15 cellular contexts compared by ENCODE assay signal in genomic region chr9:134540441-134541372, GRCh38.
A peak's percentile ranks its signal among the peaks of the same experiment; 100 is the strongest.
DNase-seq lines count a peak whose midpoint lies in the region; ATAC-seq and TF ChIP-seq lines count a peak whose summit lies in the region.
"Had no signal": no experiment of that assay in that cellular context is flagged by ENCODE, and none has a peak within 500 bp of the region (broad histone marks: within the 10 kb centered on the region; RNA-seq: fewer than 3 reads in every experiment).

No MANE protein-coding gene starts in this region.

- H3K4me1 ChIP-seq in lower lobe of right lung (no peaks in the 10 kb centered on the region), trophoblast cell (ENCODE audit: control insufficient read depth in 1 of 2, insufficient read depth in 2 of 2, low read length in 2 of 2) (peaks cover 31 to 37% of the 10 kb centered on the region in 2 experiments)
- H3K4me1 ChIP-seq: HAP-1 had no signal

- peak overlapping the region; percentile 7 for H4K91ac ChIP-seq in trophoblast cell (ENCODE audit: low read depth, low read length)

- no peaks in the 10 kb centered on the region for H3K79me2 ChIP-seq in trophoblast cell (ENCODE audit: control insufficient read depth, insufficient read depth, low read length, poor library complexity)

- H3K23ac ChIP-seq in trophoblast cell (ENCODE audit: low read length): no peak overlapping the region

- H2BK120ac ChIP-seq in trophoblast cell (ENCODE audit: insufficient read depth, low read length, poor library complexity): peak overlapping the region; percentile 42

- peak overlapping the region; percentile 16 for H2BK12ac ChIP-seq in trophoblast cell (ENCODE audit: low read length)

- H2AK5ac ChIP-seq in trophoblast cell (ENCODE audit: low read length): peak overlapping the region; percentile 7

- no CpG with 5 or more reads among the region's 26 CpGs for WGBS in trophoblast cell (ENCODE audit: extremely low coverage, insufficient coverage, insufficient read length)
- 78 to 84% methylated on average over 26 of the region's 26 CpGs for WGBS in lower leg skin, 2 donors

- no peak overlapping the region for H2AFZ ChIP-seq in trophoblast cell (ENCODE audit: insufficient read depth, low read length, poor library complexity)

- no peak overlapping the region for H3K4me2 ChIP-seq in trophoblast cell (ENCODE audit: low read length)
- H3K4me2 ChIP-seq: A549 had no signal

- no peak overlapping the region for H3K27ac ChIP-seq in lower lobe of right lung
- H3K27ac ChIP-seq in trophoblast cell (ENCODE audit: low read depth, low read length): no peak overlapping the region
- H3K27ac ChIP-seq: A549, C4-2B had no signal

- H3K14ac ChIP-seq in trophoblast cell (ENCODE audit: low read length): no peak overlapping the region

- peak; percentile 58 for DNase-seq in natural killer cell treated with Interleukin-12 subunit alpha and Interleukin-12 subunit beta and Interleukin-15 and Interleukin-18, amount 100 ng/mL, for 72 hours (ENCODE audit: low spot score)
- DNase-seq in natural killer cell: no peak
- peak; percentile 28 for DNase-seq in lower lobe of right lung
- no peak for DNase-seq in trophoblast cell
- DNase-seq in NCI-H510A (lab: John Stamatoyannopoulos, UW): no peak
- no peak for DNase-seq in SHP77 treated with DMSO at 0.1 percent for 48 hours (lab: John Stamatoyannopoulos, UW)
- no peak for DNase-seq in lower leg skin (ENCODE audit: low spot score in 2 of 2)
- DNase-seq: BE2C; CD4-positive, alpha-beta memory T cell; DMS79; GOT3 had no signal

- H3K27me3 ChIP-seq in lower lobe of right lung (ENCODE audit: low read depth) (peaks cover 3% of the 10 kb centered on the region), trophoblast cell (ENCODE audit: insufficient read depth, low read length) (no peaks in the 10 kb centered on the region)
- H3K27me3 ChIP-seq: BE2C had no signal

- H3K27ac Mint-ChIP-seq in natural killer cell treated with Interleukin-12 subunit alpha and Interleukin-12 subunit beta and Interleukin-15 and Interleukin-18, amount 100 ng/mL, for 72 hours: no peak overlapping the region
- no peak overlapping the region for H3K27ac Mint-ChIP-seq in natural killer cell
- H3K27ac Mint-ChIP-seq: CD4-positive, alpha-beta memory T cell had no signal

- no peak overlapping the region for H4K12ac ChIP-seq in trophoblast cell (ENCODE audit: low read depth, low read length)

- TF ChIP-seq POLR2A in lower leg skin (IDR thresholded peaks at IDR 0.05): no peak

- peaks cover 34% of the 10 kb centered on the region for H3K79me1 ChIP-seq in trophoblast cell (ENCODE audit: low read length)

- no peaks in the 10 kb centered on the region for H3K36me3 Mint-ChIP-seq in natural killer cell treated with Interleukin-12 subunit alpha and Interleukin-12 subunit beta and Interleukin-15 and Interleukin-18, amount 100 ng/mL, for 72 hours
- no peaks in the 10 kb centered on the region for H3K36me3 Mint-ChIP-seq in natural killer cell
- H3K36me3 Mint-ChIP-seq: CD4-positive, alpha-beta memory T cell had no signal

- no peak overlapping the region for H2BK5ac ChIP-seq in trophoblast cell (ENCODE audit: low read depth, low read length, poor library complexity)

- H3K4me3 ChIP-seq in lower lobe of right lung (no peak overlapping the region), trophoblast cell (ENCODE audit: low read depth, low read length) (no peak overlapping the region), lower leg skin (ENCODE audit: low read depth, poor library complexity, severe bottlenecking) (no peak overlapping the region)
- H3K4me3 ChIP-seq: A549, HAP-1 had no signal

- ATAC-seq in natural killer cell treated with Interleukin-12 subunit alpha and Interleukin-12 subunit beta and Interleukin-15 and Interleukin-18, amount 100 ng/mL, for 72 hours: no peak
- no peak for ATAC-seq in natural killer cell
- ATAC-seq in lower lobe of right lung: no peak
- ATAC-seq: A549, HepG2 had no signal

- no peak overlapping the region for H3K4me3 Mint-ChIP-seq in natural killer cell treated with Interleukin-12 subunit alpha and Interleukin-12 subunit beta and Interleukin-15 and Interleukin-18, amount 100 ng/mL, for 72 hours
- no peak overlapping the region for H3K4me3 Mint-ChIP-seq in natural killer cell
- H3K4me3 Mint-ChIP-seq: CD4-positive, alpha-beta memory T cell had no signal

- no peaks in the 10 kb centered on the region for H3K9me3 Mint-ChIP-seq in natural killer cell treated with Interleukin-12 subunit alpha and Interleukin-12 subunit beta and Interleukin-15 and Interleukin-18, amount 100 ng/mL, for 72 hours
- no peaks in the 10 kb centered on the region for H3K9me3 Mint-ChIP-seq in natural killer cell

- H3K9me3 ChIP-seq in lower lobe of right lung: no peaks in the 10 kb centered on the region
- peaks cover 10% of the 10 kb centered on the region for H3K9me3 ChIP-seq in trophoblast cell (ENCODE audit: insufficient read depth, low read depth, low read length)
- H3K9me3 ChIP-seq: A549, BE2C, HAP-1 had no signal

- H3K4ac ChIP-seq in trophoblast cell (ENCODE audit: low read depth, low read length): no peak overlapping the region

- TF ChIP-seq CTCF in natural killer cell (IDR thresholded peaks at IDR 0.05) (no peak), lower lobe of right lung (IDR thresholded peaks at IDR 0.05) (no peak), lower leg skin (IDR thresholded peaks at IDR 0.05) (no peak)

- no peaks in the 10 kb centered on the region for H3K4me1 Mint-ChIP-seq in natural killer cell treated with Interleukin-12 subunit alpha and Interleukin-12 subunit beta and Interleukin-15 and Interleukin-18, amount 100 ng/mL, for 72 hours (ENCODE audit: low read depth in 2 of 2)
- no peaks in the 10 kb centered on the region for H3K4me1 Mint-ChIP-seq in natural killer cell
- H3K4me1 Mint-ChIP-seq: CD4-positive, alpha-beta memory T cell had no signal

- peak overlapping the region; percentile 17 for H3K18ac ChIP-seq in trophoblast cell (ENCODE audit: low read length)

- no peak overlapping the region for H3K9ac ChIP-seq in trophoblast cell (ENCODE audit: low read length)

- intact Hi-C loops in natural killer cell (cut with micrococcal nuclease): no loop called here
- intact Hi-C loops in lower lobe of right lung (cut with DNase I): no loop called here
- intact Hi-C loops in lower leg skin (cut with DNase I; ENCODE audit: low total_unique reads): no loop called here

- H4K8ac ChIP-seq in trophoblast cell (ENCODE audit: low read depth, low read length): no peak overlapping the region

- H3K36me3 ChIP-seq in lower lobe of right lung: no peaks in the 10 kb centered on the region
- H3K36me3 ChIP-seq in trophoblast cell (ENCODE audit: control insufficient read depth in 1 of 2, insufficient read depth in 2 of 2, low read length in 2 of 2): no peaks in the 10 kb centered on the region
- H3K36me3 ChIP-seq: BE2C, HAP-1 had no signal

- H3K27me3 Mint-ChIP-seq in natural killer cell treated with Interleukin-12 subunit alpha and Interleukin-12 subunit beta and Interleukin-15 and Interleukin-18, amount 100 ng/mL, for 72 hours: peaks cover 4 to 6% of the 10 kb centered on the region in 2 donors
- peaks cover 0 to 3% of the 10 kb centered on the region in 2 donors for H3K27me3 Mint-ChIP-seq in natural killer cell (ENCODE audit: low read depth in 2 of 2)

Comparison
In these comparisons a context has a peak if more than half of its experiments do, and no peak if none do; other contexts are left out.
1. DNase-seq: peak in natural killer cell treated with Interleukin-12 subunit alpha and Interleukin-12 subunit beta and Interleukin-15 and Interleukin-18, amount 100 ng/mL, for 72 hours (single experiment) and lower lobe of right lung (single experiment); none in natural killer cell (single experiment), trophoblast cell (0 of 2), NCI-H510A (single experiment), SHP77 treated with DMSO at 0.1 percent for 48 hours (single experiment) and lower leg skin (0 of 2).